ENCODE assay signal across 29 cellular contexts in genomic region chr17:50522766-50523165, GRCh38. TPM values are rescaled to one million over a fixed set of nuclear protein-coding genes. Genes with fewer than 3 reads are reported as not detected.
"Had no signal": no experiment of that assay in that cellular context is flagged by ENCODE, and none has a peak within 500 bp of the region (broad histone marks: within the 10 kb centered on the region; RNA-seq: fewer than 3 reads in every experiment).

No MANE protein-coding gene starts in this region.

- H3K4me3 Mint-ChIP-seq: activated CD8-positive, alpha-beta T cell treated with anti-CD3 and anti-CD28 coated beads, Interleukin-2, amount 10 ng/mL, durations not matched to agents 7 days and 5 days; activated naive CD8-positive, alpha-beta T cell treated with anti-CD3 and anti-CD28 coated beads, Interleukin-2, amount 50 U/mL, for 24 hours; activated T-cell treated with anti-CD3 and anti-CD28 coated beads, Interleukin-2, amount 50 U/mL, for 24 hours; activated T-helper 1 cell treated with anti-CD3 and anti-CD28 coated beads, Interleukin-12 subunit alpha, Interleukin-12 subunit beta, Interleukin-2, Interleukin-4 antibody, amounts not matched to agents 30 ng/mL and 10 ng/mL and 1 ng/mL, durations not matched to agents 14 hours and 24 hours and 36 hours; central memory CD8-positive, alpha-beta T cell; T-helper 17 cell; WTC11 had no signal

- H3K4me1 ChIP-seq: ascending aorta, Peyer's patch had no signal

- H3K36me3 Mint-ChIP-seq: activated naive CD4-positive, alpha-beta T cell treated with anti-CD3 and anti-CD28 coated beads, Interleukin-2, amount 50 U/mL, for 72 hours; WTC11 had no signal

- H3K27ac ChIP-seq: ascending aorta, body of pancreas, Peyer's patch had no signal

- H3K27ac Mint-ChIP-seq: activated CD8-positive, alpha-beta T cell treated with anti-CD3 and anti-CD28 coated beads, Interleukin-2, amount 10 ng/mL, durations not matched to agents 7 days and 5 days; activated naive CD4-positive, alpha-beta T cell treated with anti-CD3 and anti-CD28 coated beads, Interleukin-2, amount 50 U/mL, for 72 hours; activated naive CD8-positive, alpha-beta T cell treated with anti-CD3 and anti-CD28 coated beads, Interleukin-2, amount 50 U/mL, for 24 hours; activated T-cell treated with anti-CD3 and anti-CD28 coated beads, Interleukin-2, amount 50 U/mL, for 24 hours; activated T-helper 1 cell treated with anti-CD3 and anti-CD28 coated beads, Interleukin-12 subunit alpha, Interleukin-12 subunit beta, Interleukin-2, Interleukin-4 antibody, amounts not matched to agents 30 ng/mL and 10 ng/mL and 1 ng/mL, durations not matched to agents 14 hours and 24 hours and 36 hours; T-helper 17 cell; WTC11 had no signal

- H3K27me3 ChIP-seq: ascending aorta, body of pancreas, Peyer's patch had no signal

- DNase-seq: activated CD4-positive, alpha-beta T cell treated with anti-CD3 and anti-CD28 coated beads for 48 hours; activated CD4-positive, alpha-beta T cell treated with anti-CD3 and anti-CD28 coated beads, Interleukin-2, amount 50 U/mL, for 4 hours; activated CD4-positive, CD25-positive, alpha-beta regulatory T cell treated with anti-CD3 and anti-CD28 coated beads, Interleukin-2, amount 50 U/mL, for 72 hours; activated CD8-positive, alpha-beta T cell treated with anti-CD3 and anti-CD28 coated beads, Interleukin-2, amount 10 ng/mL, durations not matched to agents 7 days and 5 days; activated effector memory CD4-positive, alpha-beta T cell treated with Interleukin-2 at 50 U/mL for 16 hours; activated naive CD4-positive, alpha-beta T cell treated with Interleukin-2 at 50 U/mL for 16 hours; activated naive CD8-positive, alpha-beta T cell treated with anti-CD3 and anti-CD28 coated beads, Interleukin-2, amount 50 U/mL, for 24 hours; activated T-cell treated with anti-CD3 and anti-CD28 coated beads, Interleukin-2, amount 50 U/mL, for 24 hours; amniotic stem cell; body of pancreas; KG1; NCI-H1092 treated with DMSO at 0.1 percent for 48 hours; NCI-H1417 treated with DMSO at 0.1 percent for 48 hours; NCI-H1694; NCI-H2029; NCI-H345; NCI-H510A treated with DMSO at 0.1 percent for 48 hours; NK-92 treated with Interleukin-12 subunit alpha and Interleukin-12 subunit beta, amount 100 ng/mL, for 24 hours; Peyer's patch; SHP77 treated with DMSO at 0.1 percent for 48 hours; T-helper 17 cell; T-helper 9 cell had no signal

- H3K4me3 ChIP-seq: ascending aorta, body of pancreas, Peyer's patch had no signal

- H3K27me3 Mint-ChIP-seq: activated naive CD8-positive, alpha-beta T cell treated with anti-CD3 and anti-CD28 coated beads, Interleukin-2, amount 50 U/mL, for 24 hours; activated T-cell treated with anti-CD3 and anti-CD28 coated beads, Interleukin-2, amount 50 U/mL, for 24 hours; central memory CD8-positive, alpha-beta T cell; T-helper 17 cell had no signal

- H3K9me3 ChIP-seq: ascending aorta, body of pancreas, Peyer's patch had no signal

- H3K4me1 Mint-ChIP-seq: activated naive CD8-positive, alpha-beta T cell treated with anti-CD3 and anti-CD28 coated beads, Interleukin-2, amount 50 U/mL, for 24 hours; central memory CD8-positive, alpha-beta T cell had no signal

- H3K9me3 Mint-ChIP-seq: activated naive CD4-positive, alpha-beta T cell treated with anti-CD3 and anti-CD28 coated beads, Interleukin-2, amount 50 U/mL, for 72 hours; activated naive CD8-positive, alpha-beta T cell treated with anti-CD3 and anti-CD28 coated beads, Interleukin-2, amount 50 U/mL, for 24 hours; activated T-cell treated with anti-CD3 and anti-CD28 coated beads, Interleukin-2, amount 50 U/mL, for 24 hours; activated T-helper 1 cell treated with anti-CD3 and anti-CD28 coated beads, Interleukin-12 subunit alpha, Interleukin-12 subunit beta, Interleukin-2, Interleukin-4 antibody, amounts not matched to agents 30 ng/mL and 10 ng/mL and 1 ng/mL, durations not matched to agents 14 hours and 24 hours and 36 hours; central memory CD8-positive, alpha-beta T cell; WTC11 had no signal

- ATAC-seq: activated CD8-positive, alpha-beta T cell treated with anti-CD3 and anti-CD28 coated beads, Interleukin-2, amount 10 ng/mL, durations not matched to agents 7 days and 5 days; activated naive CD4-positive, alpha-beta T cell treated with anti-CD3 and anti-CD28 coated beads, Interleukin-2, amount 50 U/mL, for 72 hours; activated naive CD8-positive, alpha-beta T cell treated with anti-CD3 and anti-CD28 coated beads, Interleukin-2, amount 50 U/mL, for 24 hours; body of pancreas; T-helper 17 cell; WTC11 had no signal

- H3K36me3 ChIP-seq: ascending aorta, Peyer's patch had no signal

RNA-seq across cellular contexts. Expression of gene EPN3, which starts 9.8 kb away (rescaled TPM):
- total RNA-seq: activated CD8-positive, alpha-beta T cell treated with anti-CD3 and anti-CD28 coated beads, Interleukin-2, amount 10 ng/mL, durations not matched to agents 7 days and 5 days; activated naive CD4-positive, alpha-beta T cell treated with anti-CD3 and anti-CD28 coated beads, Interleukin-2, amount 50 U/mL, for 72 hours; activated T-helper 1 cell treated with anti-CD3 and anti-CD28 coated beads, Interleukin-12 subunit alpha, Interleukin-12 subunit beta, Interleukin-2, Interleukin-4 antibody, amounts not matched to agents 30 ng/mL and 10 ng/mL and 1 ng/mL, durations not matched to agents 14 hours and 24 hours and 36 hours; SK-MEL-5; T-helper 17 cell had no signal

RNA-seq across cellular contexts. Expression of gene MYCBPAP, which starts 14.5 kb away (rescaled TPM):
- total RNA-seq: M059J had no signal

RNA-seq across cellular contexts. Expression of gene CACNA1G, which starts 37.7 kb away (rescaled TPM):
- total RNA-seq: activated CD8-positive, alpha-beta T cell treated with anti-CD3 and anti-CD28 coated beads, Interleukin-2, amount 10 ng/mL, durations not matched to agents 7 days and 5 days; Peyer's patch; SK-MEL-5 had no signal
